21 cellular contexts compared by ENCODE assay signal in genomic region chr7:66460921-66461361, GRCh38.
DNase-seq lines count a peak whose midpoint lies in the region; ATAC-seq and TF ChIP-seq lines count a peak whose summit lies in the region.
"Had no signal": no experiment of that assay in that cellular context is flagged by ENCODE, and none has a peak within 500 bp of the region (broad histone marks: within the 10 kb centered on the region; RNA-seq: fewer than 3 reads in every experiment).

No MANE protein-coding gene starts in this region.

- TF ChIP-seq CTCF in adrenal gland (IDR thresholded peaks at IDR 0.05), result no peak

- 80 to 89% (median 88%) methylated on average over 3 of the region's 3 CpGs for WGBS in adrenal gland, 4 donors

- no peak overlapping the region for H3K27ac Mint-ChIP-seq in activated CD4-positive, alpha-beta T cell treated with anti-CD3 and anti-CD28 coated beads for 36 hours
- no peak overlapping the region for H3K27ac Mint-ChIP-seq in activated T-helper 17 cell treated with anti-CD3 and anti-CD28 coated beads, Interleukin-2, amount 50 U/mL, for 72 hours
- H3K27ac Mint-ChIP-seq: CD8-positive, alpha-beta T cell; GM23338 had no signal

- no peak overlapping the region for H3K4me3 ChIP-seq in adrenal gland
- H3K4me3 ChIP-seq: BLaER1, GM23338, MG63, SJSA1 had no signal

- H3K27ac ChIP-seq in adrenal gland, result no peak overlapping the region
- H3K27ac ChIP-seq: KMS-11, SJSA1 had no signal

- intact Hi-C loops in activated CD4-positive, alpha-beta T cell treated with anti-CD3 and anti-CD28 coated beads for 36 hours (cut with DNase I, micrococcal nuclease), result no loop called here
- intact Hi-C loops in adrenal gland (cut with DNase I), result no loop called here

- H3K36me3 ChIP-seq in adrenal gland (replicated peaks in 1 of 2), result no peaks in the 10 kb centered on the region
- H3K36me3 ChIP-seq: BLaER1, MG63, SJSA1 had no signal

- no peaks in the 10 kb centered on the region for H3K9me3 ChIP-seq in adrenal gland (replicated peaks in 1 of 3)
- H3K9me3 ChIP-seq: MG63, SJSA1 had no signal

- H3K27me3 ChIP-seq in adrenal gland, result no peaks in the 10 kb centered on the region
- H3K27me3 ChIP-seq: BLaER1, MG63, SJSA1 had no signal

- no peak for TF ChIP-seq POLR2A in adrenal gland (IDR thresholded peaks at IDR 0.05)

- H3K4me1 Mint-ChIP-seq in activated CD4-positive, alpha-beta T cell treated with anti-CD3 and anti-CD28 coated beads for 36 hours, result peaks cover 24% of the 10 kb centered on the region
- no peaks in the 10 kb centered on the region for H3K4me1 Mint-ChIP-seq in activated T-helper 17 cell treated with anti-CD3 and anti-CD28 coated beads, Interleukin-2, amount 50 U/mL, for 72 hours
- H3K4me1 Mint-ChIP-seq: GM23338 had no signal

- DNase-seq in activated CD4-positive, alpha-beta T cell treated with anti-CD3 and anti-CD28 coated beads for 36 hours, result no peak
- DNase-seq in activated CD4-positive, alpha-beta T cell treated with anti-CD3 and anti-CD28 coated beads for 4 hours, result no peak
- DNase-seq in ELR (ENCODE audit: low read depth) (peak; percentile 52), OCI-M1 (lab: John Stamatoyannopoulos, UW) (peak; percentile 93), adrenal gland (no peak), NCI-H2171 (lab: John Stamatoyannopoulos, UW) (no peak)
- DNase-seq: CD8-positive, alpha-beta T cell; DND-41; GDM1; MG63; NCI-H1417; NCI-H187 treated with DMSO at 0.1 percent for 48 hours; NCI-H446; NCI-H69; NK-92 treated with Interleukin-12 subunit alpha and Interleukin-12 subunit beta, amount 100 ng/mL, for 24 hours had no signal

- peaks cover 8% of the 10 kb centered on the region for H3K36me3 Mint-ChIP-seq in activated CD4-positive, alpha-beta T cell treated with anti-CD3 and anti-CD28 coated beads for 36 hours (ENCODE audit: low read depth)
- H3K36me3 Mint-ChIP-seq in activated T-helper 17 cell treated with anti-CD3 and anti-CD28 coated beads, Interleukin-2, amount 50 U/mL, for 72 hours (ENCODE audit: low read depth), result no peaks in the 10 kb centered on the region

- H3K9me3 Mint-ChIP-seq in activated CD4-positive, alpha-beta T cell treated with anti-CD3 and anti-CD28 coated beads for 36 hours (ENCODE audit: low read depth), result peaks cover 6% of the 10 kb centered on the region
- peaks cover 4% of the 10 kb centered on the region for H3K9me3 Mint-ChIP-seq in activated T-helper 17 cell treated with anti-CD3 and anti-CD28 coated beads, Interleukin-2, amount 50 U/mL, for 72 hours
- H3K9me3 Mint-ChIP-seq: GM23338 had no signal

- CTCF ChIA-PET in activated CD4-positive, alpha-beta T cell treated with anti-CD3 and anti-CD28 coated beads for 36 hours (lab: Charles Lee), result no interaction called here

- H3K4me1 ChIP-seq in adrenal gland (replicated peaks in 1 of 2), result peaks cover 0 to 10% of the 10 kb centered on the region in 2 donors
- H3K4me1 ChIP-seq: SJSA1 had no signal

- ATAC-seq in activated CD4-positive, alpha-beta T cell treated with anti-CD3 and anti-CD28 coated beads for 36 hours, result peak; percentile 82
- peak; percentile 76 for ATAC-seq in activated T-helper 17 cell treated with anti-CD3 and anti-CD28 coated beads, Interleukin-2, amount 50 U/mL, for 72 hours (replicated peaks)
- no peak for ATAC-seq in GM18870 (IDR thresholded peaks at IDR 0.05; ENCODE audit: unreplicated experiment)
- ATAC-seq: CD8-positive, alpha-beta T cell; GM23338 had no signal

- H3K4me3 Mint-ChIP-seq in activated CD4-positive, alpha-beta T cell treated with anti-CD3 and anti-CD28 coated beads for 36 hours, result no peak overlapping the region
- no peak overlapping the region for H3K4me3 Mint-ChIP-seq in activated T-helper 17 cell treated with anti-CD3 and anti-CD28 coated beads, Interleukin-2, amount 50 U/mL, for 72 hours
- H3K4me3 Mint-ChIP-seq: CD8-positive, alpha-beta T cell; GM23338 had no signal

- H3K27me3 Mint-ChIP-seq in activated CD4-positive, alpha-beta T cell treated with anti-CD3 and anti-CD28 coated beads for 36 hours, result no peaks in the 10 kb centered on the region
- no peaks in the 10 kb centered on the region for H3K27me3 Mint-ChIP-seq in activated T-helper 17 cell treated with anti-CD3 and anti-CD28 coated beads, Interleukin-2, amount 50 U/mL, for 72 hours

- POLR2A ChIA-PET in activated CD4-positive, alpha-beta T cell treated with anti-CD3 and anti-CD28 coated beads for 36 hours (lab: Charles Lee), result no interaction called here

Comparison
In these comparisons a context has a peak if more than half of its experiments do, and no peak if none do; other contexts are left out.
1. DNase-seq: peak in ELR (single experiment) and OCI-M1 (single experiment); none in activated CD4-positive, alpha-beta T cell treated with anti-CD3 and anti-CD28 coated beads for 36 hours (single experiment), activated CD4-positive, alpha-beta T cell treated with anti-CD3 and anti-CD28 coated beads for 4 hours (0 of 2), adrenal gland (0 of 7) and NCI-H2171 (single experiment).